ENCODE assay signal across 8 cellular contexts in the genomic region with DNA sequence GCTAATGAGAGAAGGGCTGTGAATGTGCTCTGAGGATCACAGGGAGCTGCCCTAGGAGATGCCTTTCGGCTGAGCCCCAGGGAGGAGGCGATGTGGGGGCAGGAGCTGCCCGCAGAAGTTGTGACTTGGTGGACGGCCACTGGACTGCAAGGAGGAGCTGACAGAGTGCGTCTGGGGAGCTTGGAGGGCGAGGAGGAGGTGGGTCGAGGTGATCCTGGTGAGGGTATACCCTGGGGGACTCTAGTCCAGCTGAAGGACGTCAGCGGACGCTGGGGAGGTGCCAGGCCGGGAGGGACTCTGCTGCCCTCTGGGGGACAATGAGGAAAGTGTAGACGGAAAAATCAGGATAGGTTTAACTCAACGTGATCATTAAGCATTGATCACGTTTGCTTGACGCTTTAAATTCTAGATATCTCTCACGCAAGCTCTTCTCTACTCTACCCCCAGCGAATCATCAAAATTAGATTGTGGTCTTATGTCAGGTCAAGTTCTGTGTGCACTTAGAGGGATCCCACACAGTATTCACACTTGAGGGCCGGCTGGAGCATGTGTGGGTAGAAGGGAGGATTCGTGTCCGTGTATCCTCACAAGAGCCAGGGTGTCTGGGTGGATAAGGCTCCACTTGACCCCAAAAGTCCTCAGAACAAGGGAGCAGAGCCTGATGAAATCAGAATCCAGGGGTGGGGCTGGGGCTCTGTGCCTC. TPM values are rescaled to one million over a fixed set of nuclear protein-coding genes. Genes with fewer than 3 reads are reported as not detected.
DNase-seq lines count a peak whose midpoint lies in the region; ATAC-seq and TF ChIP-seq lines count a peak whose summit lies in the region.

No MANE protein-coding gene starts in this region.

- TF ChIP-seq POLR2A in Peyer's patch (IDR thresholded peaks at IDR 0.05) (no peak), esophagus squamous epithelium (IDR thresholded peaks at IDR 0.05) (no peak)

- DNase-seq in AML-193 (lab: John Stamatoyannopoulos, UW) (peak; percentile 7 to 37), GM12865 (ENCODE audit: low read depth) (peak; percentile 29), Peyer's patch (peak in 1 of 3 donors; percentile 52), esophagus squamous epithelium (lab: John Stamatoyannopoulos, UW) (no peak), type B pancreatic cell (ENCODE audit: extremely low spot score, unreplicated experiment) (no peak), tibial artery (no peak), NCI-H1694 treated with DMSO at 0.1 percent for 48 hours (lab: John Stamatoyannopoulos, UW) (no peak)

- ATAC-seq in GM19035 (IDR thresholded peaks at IDR 0.05; ENCODE audit: unreplicated experiment) = no peak

- no peaks in the 10 kb centered on the region for H3K9me3 ChIP-seq in Peyer's patch
- H3K9me3 ChIP-seq in esophagus squamous epithelium = peaks cover 0 to 8% (median 5%) of the 10 kb centered on the region in 3 donors
- H3K9me3 ChIP-seq in tibial artery = peaks cover 0 to 20% (median 9%) of the 10 kb centered on the region in 3 donors

- peaks cover 10% of the 10 kb centered on the region for H3K9me3 Mint-ChIP-seq in type B pancreatic cell

- no peaks in the 10 kb centered on the region for H3K27me3 Mint-ChIP-seq in type B pancreatic cell

- no peak overlapping the region for H3K4me3 Mint-ChIP-seq in type B pancreatic cell

- no peaks in the 10 kb centered on the region for H3K4me1 Mint-ChIP-seq in type B pancreatic cell (ENCODE audit: unreplicated experiment)

- H3K27me3 ChIP-seq in Peyer's patch = no peaks in the 10 kb centered on the region
- H3K27me3 ChIP-seq in esophagus squamous epithelium = peaks cover 0 to 82% (median 0%) of the 10 kb centered on the region in 4 donors
- H3K27me3 ChIP-seq in tibial artery = peaks cover 0 to 2% of the 10 kb centered on the region in 2 donors

- no peaks in the 10 kb centered on the region for H3K4me1 ChIP-seq in Peyer's patch
- H3K4me1 ChIP-seq in esophagus squamous epithelium = no peaks in the 10 kb centered on the region
- no peaks in the 10 kb centered on the region for H3K4me1 ChIP-seq in tibial artery

- TF ChIP-seq CTCF in GM12865 (IDR thresholded peaks at IDR 0.05; ENCODE audit: insufficient read depth, low read depth, low read length, missing control alignments) (peak; percentile 76), Peyer's patch (IDR thresholded peaks at IDR 0.05) (peak in 4 of 6 experiments; percentile 41 to 59 (median 54)), esophagus squamous epithelium (IDR thresholded peaks at IDR 0.05) (peak in 5 of 6 experiments; percentile 30 to 61 (median 45)), type B pancreatic cell (conservative IDR thresholded peaks at IDR 0.05) (peak; percentile 55), tibial artery (IDR thresholded peaks at IDR 0.05) (no peak)

- intact Hi-C loops in esophagus squamous epithelium (cut with DNase I) (no loop called here), tibial artery (cut with DNase I; ENCODE audit: low total_unique reads) (no loop called here)

- 26 to 33% methylated on average over 19 to 20 of the region's 20 CpGs for WGBS in esophagus squamous epithelium, 2 donors

- no peak overlapping the region for H3K27ac ChIP-seq in Peyer's patch
- no peak overlapping the region for H3K27ac ChIP-seq in esophagus squamous epithelium
- H3K27ac ChIP-seq in tibial artery = no peak overlapping the region

- H3K27ac Mint-ChIP-seq in type B pancreatic cell = no peak overlapping the region

- H3K36me3 ChIP-seq in Peyer's patch (no peaks in the 10 kb centered on the region), esophagus squamous epithelium (no peaks in the 10 kb centered on the region), tibial artery (no peaks in the 10 kb centered on the region)

- H3K4me3 ChIP-seq in GM12865 (ENCODE audit: low read depth, low read length) = no peak overlapping the region
- no peak overlapping the region for H3K4me3 ChIP-seq in Peyer's patch
- no peak overlapping the region for H3K4me3 ChIP-seq in esophagus squamous epithelium
- H3K4me3 ChIP-seq in tibial artery = no peak overlapping the region

- no peaks in the 10 kb centered on the region for H3K36me3 Mint-ChIP-seq in type B pancreatic cell

RNA-seq across cellular contexts. Expression of a gene that starts 3.3 kb away (rescaled TPM):
- total RNA-seq in Peyer's patch (not detected), esophagus squamous epithelium (100 to 1,000 TPM in 2 of 4 donors, 10 to 100 TPM in 2; 10.5 to 103 (median 76.7) TPM), type B pancreatic cell (ENCODE audit: low replicate concordance) (4.4 and 8.0 TPM in 2 replicates)

RNA-seq across cellular contexts. Expression of a gene that starts 17.0 kb away (rescaled TPM):
- total RNA-seq in Peyer's patch (100 to 1,000 TPM in 2 of 4 donors, 10 to 100 TPM in 2; 63.9 to 113 (median 99.3) TPM), esophagus squamous epithelium (100 to 1,000 TPM in 3 of 4 donors, 10 to 100 TPM in 1; 86.4 to 374 (median 293) TPM), type B pancreatic cell (ENCODE audit: low replicate concordance) (13.5 and 13.9 TPM in 2 replicates)

Comparison
In these comparisons a context has a peak if more than half of its experiments do, and no peak if none do; other contexts are left out.
1. DNase-seq: peak in AML-193 (2 of 2) and GM12865 (single experiment); none in esophagus squamous epithelium (single experiment), type B pancreatic cell (single experiment), tibial artery (0 of 2) and NCI-H1694 treated with DMSO at 0.1 percent for 48 hours (single experiment).
2. CTCF ChIP-seq: peak in GM12865 (single experiment), Peyer's patch (4 of 6), esophagus squamous epithelium (5 of 6) and type B pancreatic cell (single experiment); none in tibial artery (0 of 2).